ENCODE assay signal across 13 cellular contexts in genomic region chrX:143633530-143634372, GRCh38. TPM values are rescaled to one million over a fixed set of nuclear protein-coding genes. Genes with fewer than 3 reads are reported as not detected.
A peak's percentile ranks its signal among the peaks of the same experiment; 100 is the strongest.
DNase-seq lines count a peak whose midpoint lies in the region; ATAC-seq and TF ChIP-seq lines count a peak whose summit lies in the region.
"Had no signal": no experiment of that assay in that cellular context is flagged by ENCODE, and none has a peak within 500 bp of the region (broad histone marks: within the 10 kb centered on the region; RNA-seq: fewer than 3 reads in every experiment).

No MANE protein-coding gene starts in this region.

- H2BK120ac ChIP-seq in neuronal stem cell (ENCODE audit: low read depth, low read length): no peak overlapping the region

- H4K91ac ChIP-seq in neuronal stem cell (ENCODE audit: low read depth, low read length, poor library complexity): no peak overlapping the region

- 1 to 40% (median 19%) methylated on average over 45 to 65 of the region's 65 CpGs for WGBS in heart left ventricle, 4 donors
- 0 to 43% methylated on average over 1 to 27 of the region's 65 CpGs for WGBS in esophagus squamous epithelium, 2 donors
- no CpG with 5 or more reads among the region's 65 CpGs for WGBS in neuronal stem cell (ENCODE audit: extremely low coverage in 2 of 2, insufficient read length in 2 of 2, insufficient replicate concordance in 1 of 2), 2 donors

- H3K4me1 ChIP-seq in heart left ventricle: no peaks in the 10 kb centered on the region
- no peaks in the 10 kb centered on the region for H3K4me1 ChIP-seq in esophagus squamous epithelium
- H3K4me1 ChIP-seq in neuronal stem cell (ENCODE audit: control insufficient read depth in 2 of 2, insufficient read depth in 1 of 2, low read depth in 1 of 2, low read length in 2 of 2): peaks cover 0 to 2% of the 10 kb centered on the region in 2 donors

- no peak overlapping the region for H4K8ac ChIP-seq in neuronal stem cell (ENCODE audit: low read depth, low read length)

- H3K27ac ChIP-seq in heart left ventricle (no peak overlapping the region), esophagus squamous epithelium (no peak overlapping the region), neuronal stem cell (replicated peaks; ENCODE audit: low read length) (no peak overlapping the region)

- DNase-seq in heart left ventricle: peak in 1 of 5 donors; percentile 13
- no peak for DNase-seq in left ventricle myocardium superior
- no peak for DNase-seq in esophagus squamous epithelium (lab: John Stamatoyannopoulos, UW)
- DNase-seq in neuronal stem cell (ENCODE audit: low spot score): peak; percentile 18
- DNase-seq in NCI-H1436 treated with DMSO at 0.1 percent for 48 hours (lab: John Stamatoyannopoulos, UW): no peak
- no peak for DNase-seq in activated CD8-positive, alpha-beta memory T cell treated with anti-CD3 and anti-CD28 coated beads, Interleukin-2, amount 50 U/mL, for 4 hours
- no peak for DNase-seq in AML-193 (lab: John Stamatoyannopoulos, UW)
- DNase-seq: activated T-cell treated with anti-CD3 and anti-CD28 coated beads, Interleukin-2, amount 50 U/mL, for 1 hour; erythroblast; occipital lobe had no signal

- ATAC-seq in heart left ventricle: peak in 2 of 4 donors; percentile 28 to 29
- no peak for ATAC-seq in left ventricle myocardium superior
- ATAC-seq in GM21528 (IDR thresholded peaks at IDR 0.05; ENCODE audit: low FRiP score, unreplicated experiment): no peak
- ATAC-seq: stimulated activated memory B cell treated with anti-CD40 and anti-IgM and Interleukin-4, amounts not matched to agents 10 μg/mL and 1 μg/mL and 100 μg/mL, for 72 hours had no signal

- peak overlapping the region; percentile 71 for H3K4me2 ChIP-seq in neuronal stem cell (ENCODE audit: insufficient read depth, low read length, poor library complexity, severe bottlenecking)

- no peak overlapping the region for H3K4ac ChIP-seq in neuronal stem cell (ENCODE audit: low read length)

- TF ChIP-seq POLR2A in heart left ventricle (IDR thresholded peaks at IDR 0.05): no peak
- TF ChIP-seq POLR2A in esophagus squamous epithelium (IDR thresholded peaks at IDR 0.05): no peak

- H3K18ac ChIP-seq in neuronal stem cell (ENCODE audit: low read length): peak overlapping the region; percentile 80

- no peak overlapping the region for H2BK12ac ChIP-seq in neuronal stem cell (ENCODE audit: low read length)

- no peak overlapping the region for H2BK15ac ChIP-seq in neuronal stem cell (ENCODE audit: low read length)

- no peaks in the 10 kb centered on the region for H3K36me3 ChIP-seq in heart left ventricle
- H3K36me3 ChIP-seq in esophagus squamous epithelium: no peaks in the 10 kb centered on the region
- no peaks in the 10 kb centered on the region for H3K36me3 ChIP-seq in neuronal stem cell (replicated peaks in 1 of 2; ENCODE audit: control insufficient read depth in 2 of 2, insufficient read depth in 2 of 2, low read length in 2 of 2)

- H2AFZ ChIP-seq in neuronal stem cell (ENCODE audit: low read length): peak overlapping the region; percentile 69

- H3K14ac ChIP-seq in neuronal stem cell (ENCODE audit: low read length): no peak overlapping the region

- no peak overlapping the region for H2AK5ac ChIP-seq in neuronal stem cell (ENCODE audit: low read depth, low read length)

- intact Hi-C loops in heart left ventricle (cut with DNase I) (no loop called here), left ventricle myocardium superior (cut with micrococcal nuclease) (no loop called here), esophagus squamous epithelium (cut with DNase I) (no loop called here)

- H3K9ac ChIP-seq in neuronal stem cell (ENCODE audit: low read depth, low read length, poor library complexity): peak overlapping the region; percentile 72

- H3K4me3 ChIP-seq in heart left ventricle: peak overlapping the region in 11 of 12 donors; percentile 14 to 59 (median 47)
- peak overlapping the region; percentile 23 to 61 (median 34) for H3K4me3 ChIP-seq in esophagus squamous epithelium
- H3K4me3 ChIP-seq in neuronal stem cell (ENCODE audit: low read length in 2 of 2): peak overlapping the region in 1 of 2 donors; percentile 89

- TF ChIP-seq CTCF in heart left ventricle (IDR thresholded peaks at IDR 0.05): no peak
- no peak for TF ChIP-seq CTCF in esophagus squamous epithelium (IDR thresholded peaks at IDR 0.05)

- H3K23ac ChIP-seq in neuronal stem cell (ENCODE audit: low read depth, low read length, poor library complexity): no peak overlapping the region

- H3K27me3 ChIP-seq in heart left ventricle (peaks cover 0 to 16% (median 0%) of the 10 kb centered on the region in 9 donors), esophagus squamous epithelium (peaks cover 0 to 44% (median 2%) of the 10 kb centered on the region in 4 donors), neuronal stem cell (ENCODE audit: control insufficient read depth in 3 of 3, insufficient read depth in 3 of 3, low read depth in 1 of 3, low read length in 3 of 3) (peaks cover 0 to 44% (median 0%) of the 10 kb centered on the region in 3 experiments)

- H3K9me3 ChIP-seq in heart left ventricle (no peaks in the 10 kb centered on the region), esophagus squamous epithelium (no peaks in the 10 kb centered on the region), neuronal stem cell (replicated peaks in 1 of 2; ENCODE audit: control insufficient read depth in 2 of 2, insufficient read depth in 1 of 2, low read depth in 1 of 2, low read length in 2 of 2) (peaks cover 0 to 2% of the 10 kb centered on the region in 2 donors)

- no peaks in the 10 kb centered on the region for H3K79me1 ChIP-seq in neuronal stem cell (ENCODE audit: low read depth, low read length)

- H2BK5ac ChIP-seq in neuronal stem cell (ENCODE audit: low read length): no peak overlapping the region

RNA-seq across cellular contexts. Expression of gene SLITRK4, which starts 2.1 kb away (rescaled TPM):
- total RNA-seq in heart left ventricle (1 to 10 TPM in 5 of 9 donors, under 1 TPM in 4; 0.30 to 7.2 (median 1.1) TPM), left ventricle myocardium superior (0.22 TPM), esophagus squamous epithelium (1 to 10 TPM in 2 of 4 donors, under 1 TPM in 2; 0.40 to 2.8 (median 0.97) TPM)
- under 1 TPM; 0.14 to 0.15 TPM for polyA plus RNA-seq in heart left ventricle
- 6.1 TPM for polyA plus RNA-seq in neuronal stem cell (2013, experiment 1 of 2)
- polyA plus RNA-seq in neuronal stem cell (2013, experiment 2 of 2): 6.2 TPM
- polyA plus RNA-seq: BJ had no signal
